27 cellular contexts compared by ENCODE assay signal in the genomic region with DNA sequence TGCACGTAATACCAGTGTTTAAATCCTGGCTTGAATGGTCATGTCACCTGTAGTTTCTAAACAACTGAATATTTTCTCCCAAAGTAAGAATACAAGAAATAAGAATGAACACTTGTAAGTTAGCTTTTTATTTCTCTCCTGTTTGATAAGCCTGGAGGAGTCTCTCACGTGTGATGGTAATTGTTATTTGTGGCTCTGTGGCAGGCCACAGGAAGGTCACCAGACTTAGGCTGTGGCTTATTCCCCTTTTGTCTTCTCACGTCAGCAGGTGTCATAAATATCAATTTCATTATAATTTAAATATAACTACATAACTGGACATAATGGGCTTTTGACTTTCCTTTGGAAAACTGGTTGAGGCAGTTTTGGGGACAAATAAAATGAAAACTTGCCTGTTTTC.
"Had no signal": no experiment of that assay in that cellular context is flagged by ENCODE, and none has a peak within 500 bp of the region (broad histone marks: within the 10 kb centered on the region; RNA-seq: fewer than 3 reads in every experiment).

No MANE protein-coding gene starts in this region.

- H3K27ac ChIP-seq: brain microvascular endothelial cell, coronary artery, dorsolateral prefrontal cortex had no signal

- H3K27ac Mint-ChIP-seq: activated CD4-positive, alpha-beta memory T cell treated with anti-CD3 and anti-CD28 coated beads for 36 hours; activated CD4-positive, alpha-beta T cell treated with anti-CD3 and anti-CD28 coated beads for 36 hours; activated CD4-positive, alpha-beta T cell treated with anti-CD3 and anti-CD28 coated beads, Interleukin-2, amount 10 ng/mL, durations not matched to agents 24 days and 14 days; activated CD8-positive, alpha-beta T cell treated with anti-CD3 and anti-CD28 coated beads, Interleukin-2, amount 10 ng/mL, durations not matched to agents 7 days and 5 days; activated naive CD8-positive, alpha-beta T cell; activated T-helper 17 cell treated with anti-CD3 and anti-CD28 coated beads, Interleukin-2, amount 50 U/mL, for 72 hours; dendritic cell treated with granulocyte-macrophage colony-stimulating factor and Interleukin-4, amounts not matched to agents 40 ng/mL and 50 ng/mL, for 4 days; endodermal cell had no signal

- DNase-seq: activated CD4-positive, alpha-beta memory T cell treated with anti-CD3 and anti-CD28 coated beads for 36 hours; activated CD4-positive, alpha-beta T cell treated with anti-CD3 and anti-CD28 coated beads for 36 hours; activated CD4-positive, alpha-beta T cell treated with anti-CD3 and anti-CD28 coated beads, Interleukin-2, amount 10 ng/mL, durations not matched to agents 24 days and 14 days; activated CD4-positive, CD25-positive, alpha-beta regulatory T cell; activated CD4-positive, CD25-positive, alpha-beta regulatory T cell treated with anti-CD3 and anti-CD28 coated beads, Interleukin-2, amount 50 U/mL, for 72 hours; activated CD8-positive, alpha-beta T cell treated with anti-CD3 and anti-CD28 coated beads, Interleukin-2, amount 10 ng/mL, durations not matched to agents 7 days and 5 days; activated effector memory CD4-positive, alpha-beta T cell treated with Interleukin-2 at 50 U/mL for 16 hours; activated gamma-delta T cell treated with Interleukin-2 at 50 U/mL for 16 hours; activated naive CD4-positive, alpha-beta T cell treated with anti-CD3 and anti-CD28 coated beads, Interleukin-2, amount 50 U/mL, for 16 hours; activated naive CD4-positive, alpha-beta T cell treated with Interleukin-2 at 50 U/mL for 16 hours; activated T-cell treated with anti-CD3 and anti-CD28 coated beads, Interleukin-2, amount 50 U/mL, for 4 hours; amniotic stem cell; anterior cingulate cortex; brain microvascular endothelial cell; dorsolateral prefrontal cortex; effector memory CD4-positive, alpha-beta T cell; endodermal cell; foreskin fibroblast; head of caudate nucleus had no signal

- H3K36me3 ChIP-seq: brain microvascular endothelial cell had no signal

- ATAC-seq: activated CD4-positive, alpha-beta T cell treated with anti-CD3 and anti-CD28 coated beads for 36 hours; activated CD8-positive, alpha-beta T cell treated with anti-CD3 and anti-CD28 coated beads, Interleukin-2, amount 10 ng/mL, durations not matched to agents 7 days and 5 days; activated T-cell treated with anti-CD3 and anti-CD28 coated beads, Interleukin-2, amount 50 U/mL, for 4 hours; activated T-helper 17 cell treated with anti-CD3 and anti-CD28 coated beads, Interleukin-2, amount 50 U/mL, for 72 hours; esophagus mucosa had no signal

- FAIRE-seq: astrocyte, frontal cortex had no signal

- H3K4me1 Mint-ChIP-seq: activated CD4-positive, alpha-beta T cell treated with anti-CD3 and anti-CD28 coated beads for 36 hours; activated T-helper 17 cell treated with anti-CD3 and anti-CD28 coated beads, Interleukin-2, amount 50 U/mL, for 72 hours; central memory CD8-positive, alpha-beta T cell had no signal

- H3K9me3 Mint-ChIP-seq: activated CD4-positive, alpha-beta T cell treated with anti-CD3 and anti-CD28 coated beads, Interleukin-2, amount 10 ng/mL, durations not matched to agents 24 days and 14 days; activated T-helper 17 cell treated with anti-CD3 and anti-CD28 coated beads, Interleukin-2, amount 50 U/mL, for 72 hours had no signal

- H3K4me3 Mint-ChIP-seq: activated CD4-positive, alpha-beta memory T cell treated with anti-CD3 and anti-CD28 coated beads for 36 hours; activated CD4-positive, alpha-beta T cell treated with anti-CD3 and anti-CD28 coated beads for 36 hours; activated CD4-positive, alpha-beta T cell treated with anti-CD3 and anti-CD28 coated beads, Interleukin-2, amount 10 ng/mL, durations not matched to agents 24 days and 14 days; activated CD8-positive, alpha-beta T cell treated with anti-CD3 and anti-CD28 coated beads, Interleukin-2, amount 10 ng/mL, durations not matched to agents 7 days and 5 days; activated naive CD8-positive, alpha-beta T cell; activated T-cell treated with anti-CD3 and anti-CD28 coated beads, Interleukin-2, amount 50 U/mL, for 4 hours; activated T-helper 17 cell treated with anti-CD3 and anti-CD28 coated beads, Interleukin-2, amount 50 U/mL, for 72 hours; central memory CD8-positive, alpha-beta T cell; dendritic cell treated with granulocyte-macrophage colony-stimulating factor and Interleukin-4, amounts not matched to agents 40 ng/mL and 50 ng/mL, for 4 days; endodermal cell had no signal

- H3K4me3 ChIP-seq: coronary artery, dorsolateral prefrontal cortex had no signal

- H3K27me3 Mint-ChIP-seq: activated CD4-positive, alpha-beta memory T cell treated with anti-CD3 and anti-CD28 coated beads for 36 hours; activated CD4-positive, alpha-beta T cell treated with anti-CD3 and anti-CD28 coated beads for 36 hours; activated CD4-positive, alpha-beta T cell treated with anti-CD3 and anti-CD28 coated beads, Interleukin-2, amount 10 ng/mL, durations not matched to agents 24 days and 14 days; activated naive CD8-positive, alpha-beta T cell; activated T-helper 17 cell treated with anti-CD3 and anti-CD28 coated beads, Interleukin-2, amount 50 U/mL, for 72 hours; central memory CD8-positive, alpha-beta T cell; dendritic cell treated with granulocyte-macrophage colony-stimulating factor and Interleukin-4, amounts not matched to agents 40 ng/mL and 50 ng/mL, for 4 days had no signal

- H3K27me3 ChIP-seq: brain microvascular endothelial cell, dorsolateral prefrontal cortex had no signal
